Comparison of ENCODE assay signal across 12 cellular contexts in the genomic region with DNA sequence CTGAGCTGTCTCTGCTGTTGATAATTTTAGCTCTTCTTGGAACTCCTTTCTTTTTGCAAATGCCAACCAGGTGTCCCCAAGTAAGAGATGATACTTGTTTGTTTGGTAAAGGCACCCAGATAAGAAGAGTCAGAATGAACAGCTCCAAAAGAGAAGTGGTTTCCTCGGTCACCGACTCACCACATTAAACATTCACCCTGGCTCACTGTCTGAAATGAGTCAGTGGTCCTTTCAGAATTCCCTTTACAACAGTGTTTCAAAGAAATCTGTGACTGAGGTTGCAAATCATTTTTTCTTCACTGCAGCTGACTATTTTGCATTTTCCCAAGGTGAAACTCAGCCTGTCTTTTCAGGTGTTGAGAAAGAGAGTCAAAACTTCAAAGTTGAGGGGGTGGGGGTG. TPM values are rescaled to one million over a fixed set of nuclear protein-coding genes. Genes with fewer than 3 reads are reported as not detected.
DNase-seq lines count a peak whose midpoint lies in the region; ATAC-seq, FAIRE-seq and TF ChIP-seq lines count a peak whose summit lies in the region.
"Had no signal": no experiment of that assay in that cellular context is flagged by ENCODE, and none has a peak within 500 bp of the region (broad histone marks: within the 10 kb centered on the region; RNA-seq: fewer than 3 reads in every experiment).

No MANE protein-coding gene starts in this region.

- H3K9me3 Mint-ChIP-seq in activated CD4-positive, alpha-beta memory T cell treated with anti-CD3 and anti-CD28 coated beads, Interleukin-2, amount 10 ng/mL, durations not matched to agents 7 days and 5 days = no peaks in the 10 kb centered on the region
- no peaks in the 10 kb centered on the region for H3K9me3 Mint-ChIP-seq in naive thymus-derived CD8-positive, alpha-beta T cell

- peaks cover 94% of the 10 kb centered on the region for H3K4me1 Mint-ChIP-seq in activated CD4-positive, alpha-beta memory T cell treated with anti-CD3 and anti-CD28 coated beads, Interleukin-2, amount 10 ng/mL, durations not matched to agents 7 days and 5 days
- H3K4me1 Mint-ChIP-seq in naive thymus-derived CD8-positive, alpha-beta T cell = peaks cover 60 to 98% (median 97%) of the 10 kb centered on the region in 4 donors

- peaks cover 3% of the 10 kb centered on the region for H3K36me3 Mint-ChIP-seq in activated CD4-positive, alpha-beta memory T cell treated with anti-CD3 and anti-CD28 coated beads, Interleukin-2, amount 10 ng/mL, durations not matched to agents 7 days and 5 days (ENCODE audit: low read depth)
- no peaks in the 10 kb centered on the region for H3K36me3 Mint-ChIP-seq in naive thymus-derived CD8-positive, alpha-beta T cell

- POLR2A ChIA-PET in activated CD4-positive, alpha-beta memory T cell treated with anti-CD3 and anti-CD28 coated beads, Interleukin-2, amount 10 ng/mL, durations not matched to agents 7 days and 5 days (lab: Charles Lee) = interaction anchor here (0.7 to 11.1 kb wide), 16 partner anchors 10 to 259 kb away, joined by 3 to 184 read pairs (median 6); a partner anchor contains a TSS
- POLR2A ChIA-PET in naive thymus-derived CD8-positive, alpha-beta T cell (lab: Charles Lee) = interaction anchor here (0.6 to 17.3 kb wide), 12 partner anchors 8 to 248 kb away, joined by 3 to 703 read pairs (median 4); a partner anchor contains a TSS

- ATAC-seq in GM18508 (IDR thresholded peaks at IDR 0.05; ENCODE audit: insufficient read depth, unreplicated experiment) (peak; percentile 24), heart right ventricle (no peak), HG02840 (IDR thresholded peaks at IDR 0.05; ENCODE audit: low FRiP score, unreplicated experiment) (no peak)
- peak in 1 of 2 donors; percentile 3 for ATAC-seq in naive thymus-derived CD8-positive, alpha-beta T cell

- H3K27me3 Mint-ChIP-seq in activated CD4-positive, alpha-beta memory T cell treated with anti-CD3 and anti-CD28 coated beads, Interleukin-2, amount 10 ng/mL, durations not matched to agents 7 days and 5 days = peaks cover 45% of the 10 kb centered on the region
- H3K27me3 Mint-ChIP-seq in naive thymus-derived CD8-positive, alpha-beta T cell = no peaks in the 10 kb centered on the region

- CTCF ChIA-PET in activated CD4-positive, alpha-beta memory T cell treated with anti-CD3 and anti-CD28 coated beads, Interleukin-2, amount 10 ng/mL, durations not matched to agents 7 days and 5 days (lab: Charles Lee) = interaction anchor here (1.0 to 1.5 kb wide), 6 partner anchors 15 to 247 kb away, joined by 3 to 5 read pairs (median 3); no protein-coding TSS in a partner anchor

- no peaks in the 10 kb centered on the region for H3K9me3 ChIP-seq in heart right ventricle

- peaks cover 0 to 91% (median 0%) of the 10 kb centered on the region in 9 donors for H3K4me1 ChIP-seq in heart right ventricle

- FAIRE-seq in HTR-8/SVneo (lab: Jason Lieb, UNC) = no peak

- peak overlapping the region; percentile 63 for H3K27ac Mint-ChIP-seq in activated CD4-positive, alpha-beta memory T cell treated with anti-CD3 and anti-CD28 coated beads, Interleukin-2, amount 10 ng/mL, durations not matched to agents 7 days and 5 days
- H3K27ac Mint-ChIP-seq in naive thymus-derived CD8-positive, alpha-beta T cell = peak overlapping the region; percentile 99 to 100 (median 100)

- H3K36me3 ChIP-seq in heart right ventricle = no peaks in the 10 kb centered on the region

- WGBS in heart right ventricle, 2 donors = 78 to 90% methylated on average over 2 of the region's 2 CpGs

- H3K27me3 ChIP-seq in heart right ventricle = peaks cover 0 to 6% (median 0%) of the 10 kb centered on the region in 7 donors

- peak; percentile 88 for DNase-seq in Jurkat, Clone E6-1 (ENCODE audit: low read depth, low spot score)
- peak; percentile 67 for DNase-seq in activated CD4-positive, alpha-beta memory T cell treated with anti-CD3 and anti-CD28 coated beads, Interleukin-2, amount 10 ng/mL, durations not matched to agents 7 days and 5 days
- DNase-seq in naive thymus-derived CD8-positive, alpha-beta T cell = peak in 8 of 10 donors; percentile 64 to 84 (median 75)
- no peak for DNase-seq in heart right ventricle
- DNase-seq in HT-29 (ENCODE audit: low spot score) = no peak
- DNase-seq in HTR-8/SVneo (ENCODE audit: insufficient read length, low spot score) = no peak
- DNase-seq: dermis blood vessel endothelial cell, DMS79, occipital lobe had no signal

- intact Hi-C loops in heart right ventricle (cut with DNase I) = no loop called here

- 0 out of 2 replicates have a peak overlapping the region, but pooled peaks have one; percentile 1 for H3K4me3 ChIP-seq in Jurkat, Clone E6-1 (ENCODE audit: low read length)
- H3K4me3 ChIP-seq in heart right ventricle = no peak overlapping the region

- peak overlapping the region in 1 of 10 donors; percentile 88 for H3K27ac ChIP-seq in heart right ventricle
- H3K27ac ChIP-seq: VCaP had no signal

- H3K4me3 Mint-ChIP-seq in activated CD4-positive, alpha-beta memory T cell treated with anti-CD3 and anti-CD28 coated beads, Interleukin-2, amount 10 ng/mL, durations not matched to agents 7 days and 5 days = peak overlapping the region; percentile 27
- peak overlapping the region; percentile 70 to 95 (median 86) for H3K4me3 Mint-ChIP-seq in naive thymus-derived CD8-positive, alpha-beta T cell

- TF ChIP-seq CTCF in heart right ventricle (IDR thresholded peaks at IDR 0.05) = no peak

RNA-seq across cellular contexts. Expression of a gene that starts 16.2 kb away (rescaled TPM):
- polyA plus RNA-seq in Jurkat, Clone E6-1 (2012; ENCODE audit: insufficient read depth, insufficient read length) = 181 TPM
- total RNA-seq in activated CD4-positive, alpha-beta memory T cell treated with anti-CD3 and anti-CD28 coated beads, Interleukin-2, amount 10 ng/mL, durations not matched to agents 7 days and 5 days = 100 to 1,000 TPM; 202 to 212 TPM
- 100 to 1,000 TPM; 366 TPM for total RNA-seq in naive thymus-derived CD8-positive, alpha-beta T cell
- polyA plus RNA-seq in naive thymus-derived CD8-positive, alpha-beta T cell = 1,000 to 10,000 TPM in 1 of 3 donors, 100 to 1,000 TPM in 2; 439 to 1,161 (median 485) TPM
- 10 to 100 TPM in 1 of 10 donors, 1 to 10 TPM in 9; 1.5 to 24.0 (median 4.9) TPM for total RNA-seq in heart right ventricle
- polyA plus RNA-seq in heart right ventricle = 1 to 10 TPM; 1.8 to 4.7 TPM
- total RNA-seq in HT-29 (2014; rRNA removed; shearing (Covaris generic)) = 4.9 and 5.4 TPM in 2 replicates

Comparison
In these comparisons a context has a peak if more than half of its experiments do, and no peak if none do; other contexts are left out.
1. DNase-seq: peak in Jurkat, Clone E6-1 (single experiment), activated CD4-positive, alpha-beta memory T cell treated with anti-CD3 and anti-CD28 coated beads, Interleukin-2, amount 10 ng/mL, durations not matched to agents 7 days and 5 days (single experiment) and naive thymus-derived CD8-positive, alpha-beta T cell (8 of 10); none in heart right ventricle (0 of 2), HT-29 (single experiment) and HTR-8/SVneo (single experiment).
2. RNA of a gene that starts 16.2 kb away (total RNA-seq): 366 TPM in naive thymus-derived CD8-positive, alpha-beta T cell and 202 to 212 TPM in activated CD4-positive, alpha-beta memory T cell treated with anti-CD3 and anti-CD28 coated beads, Interleukin-2, amount 10 ng/mL, durations not matched to agents 7 days and 5 days; 1.5 to 24.0 TPM in heart right ventricle and 4.9 to 5.4 TPM in HT-29; every median in the first group is over 4 times any median in the second.